In genomic region chr5:123802298-123802951, GRCh38 we compare ENCODE assay signal across 16 cellular contexts.
"Had no signal": no experiment of that assay in that cellular context is flagged by ENCODE, and none has a peak within 500 bp of the region (broad histone marks: within the 10 kb centered on the region; RNA-seq: fewer than 3 reads in every experiment).

No MANE protein-coding gene starts in this region.

- H3K36me3 ChIP-seq: ascending aorta, gastroesophageal sphincter, heart right ventricle, transverse colon had no signal

- H3K36me3 Mint-ChIP-seq: activated naive CD4-positive, alpha-beta T cell treated with anti-CD3 and anti-CD28 coated beads, Interleukin-2, amount 10 ng/mL, durations not matched to agents 7 days and 5 days; naive thymus-derived CD4-positive, alpha-beta T cell had no signal

- H3K4me3 ChIP-seq: ascending aorta, gastroesophageal sphincter, heart right ventricle, mucosa of descending colon, skin epidermis, transverse colon had no signal

- H3K27me3 Mint-ChIP-seq: activated naive CD4-positive, alpha-beta T cell treated with anti-CD3 and anti-CD28 coated beads, Interleukin-2, amount 10 ng/mL, durations not matched to agents 7 days and 5 days; activated T-helper 17 cell treated with anti-CD3 and anti-CD28 coated beads, Interleukin-2, amount 50 U/mL, for 72 hours; naive thymus-derived CD4-positive, alpha-beta T cell had no signal

- DNase-seq: activated CD4-positive, alpha-beta T cell treated with anti-CD3 and anti-CD28 coated beads for 1 hour; activated CD4-positive, alpha-beta T cell treated with anti-CD3 and anti-CD28 coated beads, Interleukin-2, amount 50 U/mL, for 4 hours; activated naive CD4-positive, alpha-beta T cell treated with anti-CD3 and anti-CD28 coated beads, Interleukin-2, amount 10 ng/mL, durations not matched to agents 7 days and 5 days; heart right ventricle; mucosa of descending colon; naive thymus-derived CD4-positive, alpha-beta T cell; nucleus accumbens; right cardiac atrium; stimulated activated CD4-positive, alpha-beta T cell treated with anti-CD3 and anti-CD28 coated beads, Interleukin-15, amount 100 ng/mL, for 24 hours; stimulated activated CD4-positive, alpha-beta T cell treated with anti-CD3 and anti-CD28 coated beads, Interleukin-4, amount 100 ng/mL, for 1 hour; stimulated activated naive CD4-positive, alpha-beta T cell treated with Interleukin-2 at 50 U/mL for 16 hours; transverse colon had no signal

- H3K27ac Mint-ChIP-seq: activated naive CD4-positive, alpha-beta T cell treated with anti-CD3 and anti-CD28 coated beads, Interleukin-2, amount 10 ng/mL, durations not matched to agents 7 days and 5 days; activated T-helper 17 cell treated with anti-CD3 and anti-CD28 coated beads, Interleukin-2, amount 50 U/mL, for 72 hours; naive thymus-derived CD4-positive, alpha-beta T cell had no signal

- H3K27ac ChIP-seq: ascending aorta, gastroesophageal sphincter, heart right ventricle, skin epidermis, transverse colon had no signal

- H3K27me3 ChIP-seq: ascending aorta, gastroesophageal sphincter, heart right ventricle, transverse colon had no signal

- H3K4me3 Mint-ChIP-seq: activated naive CD4-positive, alpha-beta T cell treated with anti-CD3 and anti-CD28 coated beads, Interleukin-2, amount 10 ng/mL, durations not matched to agents 7 days and 5 days; activated T-helper 17 cell treated with anti-CD3 and anti-CD28 coated beads, Interleukin-2, amount 50 U/mL, for 72 hours; naive thymus-derived CD4-positive, alpha-beta T cell had no signal

- ATAC-seq: activated T-helper 17 cell treated with anti-CD3 and anti-CD28 coated beads, Interleukin-2, amount 50 U/mL, for 72 hours; gastroesophageal sphincter; heart right ventricle; mucosa of descending colon; naive thymus-derived CD4-positive, alpha-beta T cell; right cardiac atrium had no signal

- H3K4me1 Mint-ChIP-seq: activated naive CD4-positive, alpha-beta T cell treated with anti-CD3 and anti-CD28 coated beads, Interleukin-2, amount 10 ng/mL, durations not matched to agents 7 days and 5 days; activated T-helper 17 cell treated with anti-CD3 and anti-CD28 coated beads, Interleukin-2, amount 50 U/mL, for 72 hours; naive thymus-derived CD4-positive, alpha-beta T cell had no signal

- H3K9me3 ChIP-seq: ascending aorta, gastroesophageal sphincter, heart right ventricle, mucosa of descending colon, transverse colon had no signal

- H3K9me3 Mint-ChIP-seq: activated naive CD4-positive, alpha-beta T cell treated with anti-CD3 and anti-CD28 coated beads, Interleukin-2, amount 10 ng/mL, durations not matched to agents 7 days and 5 days; activated T-helper 17 cell treated with anti-CD3 and anti-CD28 coated beads, Interleukin-2, amount 50 U/mL, for 72 hours had no signal

- H3K4me1 ChIP-seq: ascending aorta had no signal
